ENCODE assay signal across 8 cellular contexts in genomic region chr17:15945493-15946209, GRCh38. TPM values are rescaled to one million over a fixed set of nuclear protein-coding genes. Genes with fewer than 3 reads are reported as not detected.
DNase-seq lines count a peak whose midpoint lies in the region; ATAC-seq and TF ChIP-seq lines count a peak whose summit lies in the region.

No MANE protein-coding gene starts in this region.

- BruUV-seq in Calu3 (replicated peaks; lab: Mats Ljungman, UMichigan), result no TSS peak

- peaks cover 42% of the 10 kb centered on the region for H3K36me3 Mint-ChIP-seq in Calu3 (ENCODE audit: insufficient read depth, unreplicated experiment)
- peaks cover 15% of the 10 kb centered on the region for H3K36me3 Mint-ChIP-seq in brain

- peak overlapping the region; percentile 56 to 57 for H3K4me3 ChIP-seq in left lung

- no peaks in the 10 kb centered on the region for H3K9me3 ChIP-seq in left lung

- H3K27me3 Mint-ChIP-seq in Calu3 (ENCODE audit: unreplicated experiment), result no peaks in the 10 kb centered on the region
- H3K27me3 Mint-ChIP-seq in brain, result peaks cover 38% of the 10 kb centered on the region

- ATAC-seq in left lung, result peak; percentile 27
- no peak for ATAC-seq in HG02678 (IDR thresholded peaks at IDR 0.05; ENCODE audit: unreplicated experiment)
- no peak for ATAC-seq in GM19395 (IDR thresholded peaks at IDR 0.05; ENCODE audit: unreplicated experiment)
- ATAC-seq in HG02759 (IDR thresholded peaks at IDR 0.05; ENCODE audit: unreplicated experiment), result no peak

- intact Hi-C loops in Calu3 (cut with micrococcal nuclease; ENCODE audit: unreplicated experiment) (loop anchor here (1.0 to 10.0 kb wide), 2 partner anchors 51 to 53 kb away; no protein-coding TSS in a partner anchor), left lung (cut with DNase I) (no loop called here)

- H3K4me1 Mint-ChIP-seq in Calu3 (ENCODE audit: low read depth, unreplicated experiment) (peaks cover 14% of the 10 kb centered on the region), brain (peaks cover 29% of the 10 kb centered on the region)

- peak overlapping the region; percentile 75 for H3K4me3 Mint-ChIP-seq in Calu3 (ENCODE audit: low read depth, unreplicated experiment)
- H3K4me3 Mint-ChIP-seq in brain, result peak overlapping the region; percentile 85 to 88 (median 86)

- CTCF ChIA-PET in Calu3 (lab: Charles Lee), result interaction anchor here (1.2 to 3.1 kb wide), 5 partner anchors 9 to 117 kb away, joined by 3 to 34 read pairs (median 6); partner anchors contain the start of genes TTC19 and ZSWIM7

- H3K27ac ChIP-seq in left lung, result peak overlapping the region in 1 of 2 donors; percentile 61

- peak overlapping the region; percentile 40 for H3K27ac Mint-ChIP-seq in Calu3 (ENCODE audit: unreplicated experiment)
- H3K27ac Mint-ChIP-seq in brain, result peak overlapping the region in 3 of 5 experiments; percentile 70 to 86 (median 75)

- peaks cover 11 to 62% of the 10 kb centered on the region in 2 donors for H3K4me1 ChIP-seq in left lung

- DNase-seq in Calu3, result no peak
- DNase-seq in M059J (ENCODE audit: low read depth), result peak; percentile 31
- peak in 1 of 2 donors; percentile 85 for DNase-seq in left lung
- peak; percentile 51 for DNase-seq in stimulated activated CD8-positive, alpha-beta memory T cell treated with anti-CD3 and anti-CD28 coated beads, Interleukin-4, amount 100 ng/mL, for 48 hours

- TF ChIP-seq CTCF in Calu3 (IDR thresholded peaks at IDR 0.05; ENCODE audit: unreplicated experiment) (no peak), brain (conservative IDR thresholded peaks at IDR 0.05) (no peak), left lung (IDR thresholded peaks at IDR 0.05) (no peak)

- H3K36me3 ChIP-seq in left lung, result no peaks in the 10 kb centered on the region

- peaks cover 0 to 24% of the 10 kb centered on the region in 2 donors for H3K27me3 ChIP-seq in left lung

- H3K9me3 Mint-ChIP-seq in Calu3 (ENCODE audit: low read depth, unreplicated experiment), result no peaks in the 10 kb centered on the region
- peaks cover 0 to 7% (median 2%) of the 10 kb centered on the region in 5 experiments for H3K9me3 Mint-ChIP-seq in brain

RNA-seq across cellular contexts. Expression of gene ADORA2B, which starts 0.7 kb away (rescaled TPM):
- total RNA-seq in Calu3 (2022), result 10.7 and 12.6 TPM in 2 replicates
- 20.8 and 24.7 TPM in 2 replicates for total RNA-seq in M059J (2014; rRNA removed; shearing (Covaris generic))
- 3.4 TPM for polyA plus RNA-seq in brain (ENCODE audit: insufficient read depth, low read depth, low replicate concordance)
- total RNA-seq in left lung, result 10 to 100 TPM in 1 of 2 donors, 1 to 10 TPM in 1; 5.2 to 12.2 TPM

RNA-seq across cellular contexts. Expression of gene ZSWIM7, which starts 53.9 kb away (rescaled TPM):
- total RNA-seq in Calu3 (2022), result 11.9 and 12.4 TPM in 2 replicates
- total RNA-seq in M059J (2014; rRNA removed; shearing (Covaris generic)), result 25.3 and 26.5 TPM in 2 replicates
- polyA plus RNA-seq in brain (ENCODE audit: insufficient read depth, low read depth, low replicate concordance), result 55.9 TPM
- total RNA-seq in left lung, result 10 to 100 TPM; 22.6 to 26.7 TPM

RNA-seq across cellular contexts. Expression of gene TTC19, which starts 54.0 kb away (rescaled TPM):
- total RNA-seq in Calu3 (2022), result 30.3 and 31.6 TPM in 2 replicates
- 20.6 and 23.7 TPM in 2 replicates for total RNA-seq in M059J (2014; rRNA removed; shearing (Covaris generic))
- polyA plus RNA-seq in brain (ENCODE audit: insufficient read depth, low read depth, low replicate concordance), result 35.8 TPM
- total RNA-seq in left lung, result 10 to 100 TPM; 31.6 to 34.0 TPM
